21 cellular contexts compared by ENCODE assay signal in genomic region chr11:3134651-3135490, GRCh38. TPM values are rescaled to one million over a fixed set of nuclear protein-coding genes. Genes with fewer than 3 reads are reported as not detected.
A peak's percentile ranks its signal among the peaks of the same experiment; 100 is the strongest.
DNase-seq lines count a peak whose midpoint lies in the region; ATAC-seq and TF ChIP-seq lines count a peak whose summit lies in the region.
"Had no signal": no experiment of that assay in that cellular context is flagged by ENCODE, and none has a peak within 500 bp of the region (broad histone marks: within the 10 kb centered on the region; RNA-seq: fewer than 3 reads in every experiment).

No MANE protein-coding gene starts in this region.

- H3K27me3 Mint-ChIP-seq in effector memory CD8-positive, alpha-beta T cell: no peaks in the 10 kb centered on the region
- H3K27me3 Mint-ChIP-seq: activated T-helper 17 cell treated with anti-CD3 and anti-CD28 coated beads, Interleukin-2, amount 50 U/mL, for 72 hours had no signal

- ATAC-seq in effector memory CD8-positive, alpha-beta T cell (replicated peaks): no peak
- ATAC-seq in left lung (no peak), HG02763 (IDR thresholded peaks at IDR 0.05; ENCODE audit: unreplicated experiment) (no peak)
- ATAC-seq: activated CD4-positive, CD25-positive, alpha-beta regulatory T cell treated with anti-CD3 and anti-CD28 coated beads, Interleukin-2, amount 50 U/mL, for 24 hours; activated T-helper 17 cell treated with anti-CD3 and anti-CD28 coated beads, Interleukin-2, amount 50 U/mL, for 72 hours had no signal

- H3K36me3 Mint-ChIP-seq in effector memory CD8-positive, alpha-beta T cell (ENCODE audit: insufficient read depth): peaks cover 4% of the 10 kb centered on the region

- H3K79me2 ChIP-seq in mesendoderm (ENCODE audit: control insufficient read depth, insufficient read depth, low read length): no peaks in the 10 kb centered on the region

- H3K4me3 Mint-ChIP-seq in effector memory CD8-positive, alpha-beta T cell: peak overlapping the region; percentile 60 to 74
- H3K4me3 Mint-ChIP-seq: activated T-helper 17 cell treated with anti-CD3 and anti-CD28 coated beads, Interleukin-2, amount 50 U/mL, for 72 hours had no signal

- H3K4me3 ChIP-seq in left lung (no peak overlapping the region), spleen (no peak overlapping the region), mesendoderm (ENCODE audit: low read length) (no peak overlapping the region)
- H3K4me3 ChIP-seq: PC-9, thoracic aorta had no signal

- no peak overlapping the region for H2BK120ac ChIP-seq in mesendoderm (ENCODE audit: low read depth, low read length)

- no peak overlapping the region for H3K9ac ChIP-seq in mesendoderm (ENCODE audit: low read length)
- H3K9ac ChIP-seq: SK-N-SH had no signal

- no peak for TF ChIP-seq CTCF in left lung (IDR thresholded peaks at IDR 0.05)
- TF ChIP-seq CTCF in spleen (IDR thresholded peaks at IDR 0.05 in 8 of 11, conservative IDR thresholded peaks at IDR 0.05 in 3 of 11): no peak

- H3K9me3 Mint-ChIP-seq in effector memory CD8-positive, alpha-beta T cell: no peaks in the 10 kb centered on the region
- H3K9me3 Mint-ChIP-seq: activated T-helper 17 cell treated with anti-CD3 and anti-CD28 coated beads, Interleukin-2, amount 50 U/mL, for 72 hours had no signal

- DNase-seq in activated effector memory CD4-positive, alpha-beta T cell treated with anti-CD3 and anti-CD28 coated beads, Interleukin-2, amount 50 U/mL, for 16 hours: peak; percentile 57
- no peak for DNase-seq in activated effector memory CD4-positive, alpha-beta T cell treated with Interleukin-2 at 50 U/mL for 16 hours
- no peak for DNase-seq in effector memory CD8-positive, alpha-beta T cell
- DNase-seq in left lung (peak; percentile 14 to 78), spleen (peak; percentile 78), NCI-H82 treated with DMSO at 0.1 percent for 48 hours (lab: John Stamatoyannopoulos, UW; ENCODE audit: unreplicated experiment) (no peak), mesendoderm (no peak)
- DNase-seq: effector CD8-positive, alpha-beta T cell; HCEC 1CT; midbrain; NCI-H1417 treated with DMSO at 0.1 percent for 48 hours; NCI-H774; PC-9; SK-N-SH; stimulated activated CD4-positive, alpha-beta T cell treated with anti-CD3 and anti-CD28 coated beads, Interleukin-4, amount 100 ng/mL, for 4 hours; T1000 had no signal

- no peak overlapping the region for H3K18ac ChIP-seq in mesendoderm (ENCODE audit: low read length)

- H2BK15ac ChIP-seq in mesendoderm (replicated peaks; ENCODE audit: low read depth): no peak overlapping the region

- H3K56ac ChIP-seq in mesendoderm (ENCODE audit: low read length): no peak overlapping the region

- no peak overlapping the region for H3K4ac ChIP-seq in mesendoderm (ENCODE audit: low read depth, low read length)

- H3K36me3 ChIP-seq in left lung: no peaks in the 10 kb centered on the region
- H3K36me3 ChIP-seq in spleen: peaks cover 0 to 12% (median 0%) of the 10 kb centered on the region in 6 donors
- H3K36me3 ChIP-seq in mesendoderm (ENCODE audit: control insufficient read depth, insufficient read depth, low read length): no peaks in the 10 kb centered on the region
- H3K36me3 ChIP-seq: neutrophil had no signal

- no peak overlapping the region for H4K8ac ChIP-seq in mesendoderm (ENCODE audit: low read depth, low read length)

- H3K27me3 ChIP-seq in left lung (no peaks in the 10 kb centered on the region), spleen (replicated peaks in 1 of 7) (no peaks in the 10 kb centered on the region), mesendoderm (ENCODE audit: insufficient read depth, low read length, poor library complexity) (no peaks in the 10 kb centered on the region)
- H3K27me3 ChIP-seq: neutrophil had no signal

- intact Hi-C loops in left lung (cut with DNase I): no loop called here
- intact Hi-C loops in spleen (cut with DNase I; ENCODE audit: low total_unique reads): no loop called here

- H3K4me1 ChIP-seq in left lung (peaks cover 0 to 52% of the 10 kb centered on the region in 2 donors), spleen (peaks cover 6 to 67% (median 36%) of the 10 kb centered on the region in 6 donors), mesendoderm (ENCODE audit: control insufficient read depth, low read depth, low read length) (no peaks in the 10 kb centered on the region)

- H3K27ac Mint-ChIP-seq in effector memory CD8-positive, alpha-beta T cell: peak overlapping the region; percentile 6 to 84
- H3K27ac Mint-ChIP-seq: activated T-helper 17 cell treated with anti-CD3 and anti-CD28 coated beads, Interleukin-2, amount 50 U/mL, for 72 hours had no signal

- H3K79me1 ChIP-seq in mesendoderm (ENCODE audit: low read length): no peaks in the 10 kb centered on the region

- H3K4me2 ChIP-seq in mesendoderm (ENCODE audit: low read length): no peak overlapping the region
- H3K4me2 ChIP-seq: PC-9, SK-N-SH had no signal

- H2BK5ac ChIP-seq in mesendoderm (ENCODE audit: low read length): no peak overlapping the region

- WGBS in spleen, 5 donors: 57 to 81% (median 74%) methylated on average over 24 to 27 of the region's 27 CpGs
- WGBS in mesendoderm (ENCODE audit: extremely low coverage, insufficient coverage, low lambda C conversion rate): no CpG with 5 or more reads among the region's 27 CpGs

- peaks cover 37 to 49% of the 10 kb centered on the region in 2 donors for H3K4me1 Mint-ChIP-seq in effector memory CD8-positive, alpha-beta T cell (ENCODE audit: low read depth in 2 of 2)
- H3K4me1 Mint-ChIP-seq: activated T-helper 17 cell treated with anti-CD3 and anti-CD28 coated beads, Interleukin-2, amount 50 U/mL, for 72 hours had no signal

- no peak overlapping the region for H4K5ac ChIP-seq in mesendoderm (ENCODE audit: low read length)

- H3K23ac ChIP-seq in mesendoderm (ENCODE audit: low read length): no peak overlapping the region

- H3K9me3 ChIP-seq in left lung: no peaks in the 10 kb centered on the region
- H3K9me3 ChIP-seq in spleen: no peaks in the 10 kb centered on the region
- H3K9me3 ChIP-seq: neutrophil, SK-N-SH, thoracic aorta had no signal

- H3K27ac ChIP-seq in left lung (no peak overlapping the region), spleen (peak overlapping the region in 3 of 8 donors; percentile 28 to 54 (median 41)), mesendoderm (ENCODE audit: low read depth, low read length) (no peak overlapping the region)
- H3K27ac ChIP-seq: neutrophil, PC-9, thoracic aorta had no signal

- no peak overlapping the region for H2AK5ac ChIP-seq in mesendoderm (ENCODE audit: low read length)

- TF ChIP-seq POLR2A in spleen (IDR thresholded peaks at IDR 0.05): no peak

RNA-seq across cellular contexts. Expression of gene OSBPL5, which starts 30.2 kb away (rescaled TPM):
- total RNA-seq in left lung (10 to 100 TPM; 34.5 to 39.6 TPM), spleen (10 to 100 TPM; 37.2 to 91.2 (median 73.3) TPM)
- 10 to 100 TPM in 2 of 3 donors, 1 to 10 TPM in 1; 5.1 to 21.6 (median 10.7) TPM for polyA plus RNA-seq in spleen
- polyA plus RNA-seq in mesendoderm (2013, experiment 1 of 2): 1.7 TPM
- 1.4 TPM for polyA plus RNA-seq in mesendoderm (2013, experiment 2 of 2)

Comparison
In these comparisons a context has a peak if more than half of its experiments do, and no peak if none do; other contexts are left out.
1. DNase-seq: peak in activated effector memory CD4-positive, alpha-beta T cell treated with anti-CD3 and anti-CD28 coated beads, Interleukin-2, amount 50 U/mL, for 16 hours (single experiment), left lung (2 of 2) and spleen (single experiment); none in activated effector memory CD4-positive, alpha-beta T cell treated with Interleukin-2 at 50 U/mL for 16 hours (single experiment), effector memory CD8-positive, alpha-beta T cell (0 of 3), NCI-H82 treated with DMSO at 0.1 percent for 48 hours (single experiment) and mesendoderm (single experiment).